11 cellular contexts compared by ENCODE assay signal in genomic region chr19:3977242-3978143, GRCh38. TPM values are rescaled to one million over a fixed set of nuclear protein-coding genes. Genes with fewer than 3 reads are reported as not detected.
A peak's percentile ranks its signal among the peaks of the same experiment; 100 is the strongest.
DNase-seq lines count a peak whose midpoint lies in the region; ATAC-seq and TF ChIP-seq lines count a peak whose summit lies in the region.
"Had no signal": no experiment of that assay in that cellular context is flagged by ENCODE, and none has a peak within 500 bp of the region (broad histone marks: within the 10 kb centered on the region; RNA-seq: fewer than 3 reads in every experiment).

No MANE protein-coding gene starts in this region.

- peaks cover 26% of the 10 kb centered on the region for H3K4me1 Mint-ChIP-seq in activated naive CD8-positive, alpha-beta T cell treated with anti-CD3 and anti-CD28 coated beads for 36 hours

- no peaks in the 10 kb centered on the region for H3K9me3 Mint-ChIP-seq in activated naive CD8-positive, alpha-beta T cell treated with anti-CD3 and anti-CD28 coated beads for 36 hours

- H3K9me3 ChIP-seq in AG04450 (ENCODE audit: control insufficient read depth, insufficient read depth, low read length) (no peaks in the 10 kb centered on the region; the same call in 1 of the 2 replicates), right lobe of liver (no peaks in the 10 kb centered on the region)
- H3K9me3 ChIP-seq: neutrophil had no signal

- ATAC-seq in right lobe of liver (peak in 1 of 4 donors; percentile 2), HG03439 (IDR thresholded peaks at IDR 0.05; ENCODE audit: unreplicated experiment) (no peak)

- H3K27me3 ChIP-seq in AG04450 (ENCODE audit: control insufficient read depth, insufficient read depth, low read length) (no peaks in the 10 kb centered on the region), right lobe of liver (no peaks in the 10 kb centered on the region)
- H3K27me3 ChIP-seq: neutrophil had no signal

- H3K27ac ChIP-seq in AG04450 (ENCODE audit: low read depth, low read length) (peak overlapping the region; percentile 21), right lobe of liver (no peak overlapping the region)
- H3K27ac ChIP-seq: neutrophil had no signal

- TF ChIP-seq CTCF in AG04450 (IDR thresholded peaks at IDR 0.05; ENCODE audit: low read depth, low read length) (peak; percentile 29; the same call in 1 of the 2 replicates), GM12873 (IDR thresholded peaks at IDR 0.05; ENCODE audit: insufficient read depth, low read depth, low read length, missing control alignments) (peak; percentile 29), right lobe of liver (IDR thresholded peaks at IDR 0.05) (no peak)

- H3K4me3 Mint-ChIP-seq in activated naive CD8-positive, alpha-beta T cell treated with anti-CD3 and anti-CD28 coated beads for 36 hours: no peak overlapping the region

- intact Hi-C loops in right lobe of liver (cut with DNase I): no loop called here

- WGBS in right lobe of liver (ENCODE audit: insufficient coverage, low coverage, low lambda C conversion rate, missing lambda C conversion rate): no CpG with 5 or more reads among the region's 59 CpGs

- peaks cover 53% of the 10 kb centered on the region for H3K36me3 Mint-ChIP-seq in activated naive CD8-positive, alpha-beta T cell treated with anti-CD3 and anti-CD28 coated beads for 36 hours

- TF ChIP-seq POLR2A in right lobe of liver (IDR thresholded peaks at IDR 0.05): no peak

- CTCF ChIA-PET in AG04450 (lab: Charles Lee): interaction anchor here (1.1 kb wide), 1 partner anchor 10 kb away, joined by 3 read pairs; no protein-coding TSS in a partner anchor

- DNase-seq in AG04450 (ENCODE audit: low read depth, low spot score): no peak
- DNase-seq in activated naive CD8-positive, alpha-beta T cell treated with anti-CD3 and anti-CD28 coated beads for 36 hours: no peak
- DNase-seq in right lobe of liver: peak in 2 of 3 donors; percentile 48 to 53
- DNase-seq in COLO829 (ENCODE audit: low spot score): no peak
- DNase-seq in 8988T: no peak
- no peak for DNase-seq in GM19240 (ENCODE audit: insufficient read length, low spot score)
- DNase-seq: MM.1S had no signal

- H3K27me3 Mint-ChIP-seq in activated naive CD8-positive, alpha-beta T cell treated with anti-CD3 and anti-CD28 coated beads for 36 hours: no peaks in the 10 kb centered on the region

- no peaks in the 10 kb centered on the region for H3K4me1 ChIP-seq in right lobe of liver

- POLR2A ChIA-PET in AG04450 (lab: Yijun Ruan, JAX): interaction anchor here (1.3 to 2.9 kb wide), 3 partner anchors 7 to 11 kb away, joined by 4 to 51 read pairs (median 4); partner anchors contain the start of gene EEF2

- no peak overlapping the region for H3K4me3 ChIP-seq in AG04450 (ENCODE audit: low read depth, low read length)
- no peak overlapping the region for H3K4me3 ChIP-seq in right lobe of liver

- peaks cover 58 to 76% (median 67%) of the 10 kb centered on the region in 4 donors for H3K36me3 ChIP-seq in right lobe of liver

- peak overlapping the region; percentile 58 for H3K27ac Mint-ChIP-seq in activated naive CD8-positive, alpha-beta T cell treated with anti-CD3 and anti-CD28 coated beads for 36 hours

RNA-seq across cellular contexts. Expression of gene DAPK3, which starts 6.6 kb away (rescaled TPM):
- 105 and 149 TPM in 2 replicates for polyA plus RNA-seq in AG04450 (2011; rRNA removed)
- polyA minus RNA-seq in AG04450 (2011; rRNA and poly(A)+ RNA removed): 89.6 and 138 TPM in 2 replicates
- total RNA-seq in activated naive CD8-positive, alpha-beta T cell treated with anti-CD3 and anti-CD28 coated beads for 36 hours: 10 to 100 TPM; 31.6 to 32.2 TPM
- 10 to 100 TPM; 13.1 to 63.7 (median 24.9) TPM for total RNA-seq in right lobe of liver

RNA-seq across cellular contexts. Expression of gene EEF2, which starts 7.8 kb away (rescaled TPM):
- 1,648 and 1,697 TPM in 2 replicates for polyA plus RNA-seq in AG04450 (2011; rRNA removed)
- 1,375 and 1,770 TPM in 2 replicates for polyA minus RNA-seq in AG04450 (2011; rRNA and poly(A)+ RNA removed)
- 1,000 to 10,000 TPM; 3,340 to 3,392 TPM for total RNA-seq in activated naive CD8-positive, alpha-beta T cell treated with anti-CD3 and anti-CD28 coated beads for 36 hours
- total RNA-seq in right lobe of liver: 1,000 to 10,000 TPM in 4 of 6 experiments, 100 to 1,000 TPM in 2; 933 to 1,231 (median 1,031) TPM

RNA-seq across cellular contexts. Expression of gene PIAS4, which starts 30.0 kb away (rescaled TPM):
- 9.0 and 12.0 TPM in 2 replicates for polyA plus RNA-seq in AG04450 (2011; rRNA removed)
- 13.6 and 17.2 TPM in 2 replicates for polyA minus RNA-seq in AG04450 (2011; rRNA and poly(A)+ RNA removed)
- 10 to 100 TPM; 24.0 to 26.3 TPM for total RNA-seq in activated naive CD8-positive, alpha-beta T cell treated with anti-CD3 and anti-CD28 coated beads for 36 hours
- 10 to 100 TPM in 5 of 6 experiments, 1 to 10 TPM in 1; 9.9 to 20.0 (median 14.9) TPM for total RNA-seq in right lobe of liver

RNA-seq across cellular contexts. Expression of gene NMRK2, which starts 44.6 kb away (rescaled TPM):
- polyA plus RNA-seq in AG04450 (2011; rRNA removed): not detected in 2 replicates
- polyA minus RNA-seq in AG04450 (2011; rRNA and poly(A)+ RNA removed): not detected in 2 replicates
- total RNA-seq in activated naive CD8-positive, alpha-beta T cell treated with anti-CD3 and anti-CD28 coated beads for 36 hours: not detected
- under 1 TPM in 1 of 6 experiments, not detected in 5; 0.17 TPM for total RNA-seq in right lobe of liver
- total RNA-seq: OCI-LY7 had no signal

Comparison
In these comparisons a context has a peak if more than half of its experiments do, and no peak if none do; other contexts are left out.
1. DNase-seq: peak in right lobe of liver (2 of 3); none in AG04450 (single experiment), activated naive CD8-positive, alpha-beta T cell treated with anti-CD3 and anti-CD28 coated beads for 36 hours (single experiment), COLO829 (single experiment), 8988T (single experiment) and GM19240 (single experiment).
2. CTCF ChIP-seq: peak in AG04450 (single experiment) and GM12873 (single experiment); none in right lobe of liver (0 of 4).